ENCODE assay signal across 8 cellular contexts in genomic region chr20:31713312-31714049, GRCh38. TPM values are rescaled to one million over a fixed set of nuclear protein-coding genes. Genes with fewer than 3 reads are reported as not detected.
DNase-seq lines count a peak whose midpoint lies in the region; ATAC-seq and TF ChIP-seq lines count a peak whose summit lies in the region.

No MANE protein-coding gene starts in this region.

- H3K4me1 ChIP-seq in adrenal gland (replicated peaks in 1 of 2) = peaks cover 69 to 88% of the 10 kb centered on the region in 2 donors
- H3K4me1 ChIP-seq in skeletal muscle satellite cell (ENCODE audit: control insufficient read depth, insufficient read depth, low read length) = peaks cover 82% of the 10 kb centered on the region

- whole genome bisulfite sequencing in adrenal gland, 4 donors = 18 to 31% (median 26%) methylated on average over 8 of the region's 8 CpGs

- H3K4me3 ChIP-seq in adrenal gland (peak overlapping the region in 1 of 4 donors; percentile 26), skeletal muscle satellite cell (ENCODE audit: low read length) (peak overlapping the region; percentile 60)

- H3K36me3 ChIP-seq in adrenal gland (replicated peaks in 1 of 2) (peaks cover 0 to 13% of the 10 kb centered on the region in 2 donors), skeletal muscle satellite cell (ENCODE audit: insufficient read depth, low read length) (peaks cover 79% of the 10 kb centered on the region)

- no peaks in the 10 kb centered on the region for H3K9me3 ChIP-seq in adrenal gland (replicated peaks in 1 of 3)
- no peaks in the 10 kb centered on the region for H3K9me3 ChIP-seq in skeletal muscle satellite cell (replicated peaks; ENCODE audit: low read length)

- H3K27me3 ChIP-seq in adrenal gland (no peaks in the 10 kb centered on the region), skeletal muscle satellite cell (ENCODE audit: control insufficient read depth, insufficient read depth, low read length) (no peaks in the 10 kb centered on the region)

- H3K4me2 ChIP-seq in skeletal muscle satellite cell (ENCODE audit: low read length) = peak overlapping the region; percentile 82

- no peak for ATAC-seq in GM21717 (IDR thresholded peaks at IDR 0.05; ENCODE audit: unreplicated experiment)
- no peak for ATAC-seq in HG03025 (IDR thresholded peaks at IDR 0.05; ENCODE audit: low FRiP score, unreplicated experiment)

- H3K9ac ChIP-seq in skeletal muscle satellite cell (ENCODE audit: low read depth, low read length) = peak overlapping the region; percentile 88

- DNase-seq in HT-29 (ENCODE audit: low spot score) = peak; percentile 80
- peak in 6 of 7 donors; percentile 66 to 90 (median 73) for DNase-seq in adrenal gland
- DNase-seq in hepatic stellate cell (ENCODE audit: low spot score) = peak; percentile 89
- no peak for DNase-seq in iPS-NIHi7 (ENCODE audit: extremely low spot score)
- no peak for DNase-seq in NCI-H446 (lab: John Stamatoyannopoulos, UW)

- peak overlapping the region; percentile 23 to 95 (median 90) for H3K27ac ChIP-seq in adrenal gland

- no peak for TF ChIP-seq POLR2A in adrenal gland (IDR thresholded peaks at IDR 0.05)

- intact Hi-C loops in adrenal gland (cut with DNase I) = no loop called here

- TF ChIP-seq CTCF in adrenal gland (IDR thresholded peaks at IDR 0.05) = no peak

RNA-seq across cellular contexts. Expression of gene BCL2L1, which starts 9.2 kb away (rescaled TPM):
- total RNA-seq in HT-29 (2014; rRNA removed; shearing (Covaris generic)) = 324 and 325 TPM in 2 replicates
- 100 to 1,000 TPM in 2 of 8 donors, 10 to 100 TPM in 6; 53.8 to 143 (median 84.6) TPM for total RNA-seq in adrenal gland
- 10 to 100 TPM; 40.2 to 67.9 (median 40.8) TPM for polyA plus RNA-seq in adrenal gland
- 158 and 187 TPM in 2 replicates for total RNA-seq in skeletal muscle satellite cell (2012; rRNA removed)

RNA-seq across cellular contexts. Expression of gene TPX2, which starts 25.6 kb away (rescaled TPM):
- total RNA-seq in HT-29 (2014; rRNA removed; shearing (Covaris generic)) = 94.4 and 101 TPM in 2 replicates
- 1 to 10 TPM; 2.1 to 3.4 (median 2.5) TPM for total RNA-seq in adrenal gland
- polyA plus RNA-seq in adrenal gland = 1 to 10 TPM in 1 of 3 donors, under 1 TPM in 2; 0.40 to 3.7 (median 0.57) TPM
- 45.4 and 60.7 TPM in 2 replicates for total RNA-seq in skeletal muscle satellite cell (2012; rRNA removed)

Comparison
In these comparisons a context has a peak if more than half of its experiments do, and no peak if none do; other contexts are left out.
1. DNase-seq: peak in HT-29 (single experiment), adrenal gland (6 of 7) and hepatic stellate cell (single experiment); none in iPS-NIHi7 (single experiment) and NCI-H446 (0 of 2).
2. RNA of gene TPX2, which starts 25.6 kb away (total RNA-seq): 94.4 to 101 TPM in HT-29; 2.1 to 3.4 TPM in adrenal gland; every median in the first group is over 10 times any median in the second.